In the genomic region with DNA sequence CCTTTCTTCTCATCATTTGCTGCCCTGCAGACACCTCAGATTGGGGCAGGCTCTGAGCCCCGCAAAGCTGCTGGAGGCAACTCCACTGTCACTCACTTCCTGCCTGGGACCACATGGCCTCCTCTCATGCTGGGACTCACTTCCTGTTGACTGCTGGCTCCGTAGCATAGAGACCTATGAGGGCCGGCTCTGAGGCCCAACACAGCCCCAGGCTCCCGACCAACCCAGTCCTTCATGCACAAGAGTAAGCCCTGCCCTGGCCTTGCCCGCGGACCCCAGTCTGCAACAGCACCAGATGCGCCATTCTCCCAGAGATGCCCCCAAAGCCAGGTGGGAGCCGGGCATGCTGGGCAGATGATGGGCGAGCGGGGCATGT, we compare ENCODE assay signal across 8 cellular contexts. TPM values are rescaled to one million over a fixed set of nuclear protein-coding genes. Genes with fewer than 3 reads are reported as not detected.
DNase-seq lines count a peak whose midpoint lies in the region; ATAC-seq and TF ChIP-seq lines count a peak whose summit lies in the region.

No MANE protein-coding gene starts in this region.

- CTCF ChIA-PET in activated CD8-positive, alpha-beta T cell treated with anti-CD3 and anti-CD28 coated beads for 36 hours (lab: Charles Lee), result interaction anchor here (1.0 to 3.5 kb wide), 5 partner anchors 9 to 91 kb away, joined by 3 to 26 read pairs (median 6); no protein-coding TSS in a partner anchor

- POLR2A ChIA-PET in activated CD8-positive, alpha-beta T cell treated with anti-CD3 and anti-CD28 coated beads for 36 hours (lab: Charles Lee), result interaction anchor here (0.6 to 3.2 kb wide), 11 partner anchors 9 to 84 kb away, joined by 3 to 27 read pairs (median 4); no protein-coding TSS in a partner anchor

- H3K36me3 Mint-ChIP-seq in activated CD8-positive, alpha-beta T cell treated with anti-CD3 and anti-CD28 coated beads for 36 hours (ENCODE audit: low read depth), result peaks cover 52% of the 10 kb centered on the region
- peaks cover 44% of the 10 kb centered on the region for H3K36me3 Mint-ChIP-seq in stimulated activated naive CD8-positive, alpha-beta T cell treated with anti-CD3 and anti-CD28 coated beads, Interleukin-15, Interleukin-2, amounts not matched to agents 100 ng/mL and 50 ng/mL, for 24 hours (ENCODE audit: low read depth)

- H3K27ac Mint-ChIP-seq in activated CD8-positive, alpha-beta T cell treated with anti-CD3 and anti-CD28 coated beads for 36 hours, result peak overlapping the region; percentile 98
- H3K27ac Mint-ChIP-seq in stimulated activated naive CD8-positive, alpha-beta T cell treated with anti-CD3 and anti-CD28 coated beads, Interleukin-15, Interleukin-2, amounts not matched to agents 100 ng/mL and 50 ng/mL, for 24 hours, result peak overlapping the region; percentile 94

- H3K27ac ChIP-seq in HL-60 (replicated peaks) (0 out of 2 replicates have a peak overlapping the region, but pooled peaks have one; percentile 14), right cardiac atrium (ENCODE audit: low read length) (no peak overlapping the region)

- H3K4me1 Mint-ChIP-seq in activated CD8-positive, alpha-beta T cell treated with anti-CD3 and anti-CD28 coated beads for 36 hours (ENCODE audit: low read depth), result peaks cover 54% of the 10 kb centered on the region
- H3K4me1 Mint-ChIP-seq in stimulated activated naive CD8-positive, alpha-beta T cell treated with anti-CD3 and anti-CD28 coated beads, Interleukin-15, Interleukin-2, amounts not matched to agents 100 ng/mL and 50 ng/mL, for 24 hours (ENCODE audit: low read depth), result peaks cover 49% of the 10 kb centered on the region

- no peaks in the 10 kb centered on the region for H3K9me3 Mint-ChIP-seq in activated CD8-positive, alpha-beta T cell treated with anti-CD3 and anti-CD28 coated beads for 36 hours
- no peaks in the 10 kb centered on the region for H3K9me3 Mint-ChIP-seq in stimulated activated naive CD8-positive, alpha-beta T cell treated with anti-CD3 and anti-CD28 coated beads, Interleukin-15, Interleukin-2, amounts not matched to agents 100 ng/mL and 50 ng/mL, for 24 hours

- H3K9me3 ChIP-seq in right cardiac atrium (ENCODE audit: control insufficient read depth, low read length), result no peaks in the 10 kb centered on the region

- ATAC-seq in activated CD8-positive, alpha-beta T cell treated with anti-CD3 and anti-CD28 coated beads for 36 hours, result peak; percentile 99
- peak; percentile 42 to 52 for ATAC-seq in right cardiac atrium
- ATAC-seq in HG02571 (IDR thresholded peaks at IDR 0.05; ENCODE audit: unreplicated experiment), result no peak

- H3K4me1 ChIP-seq in right cardiac atrium (ENCODE audit: control insufficient read depth, insufficient read depth, low read length), result peaks cover 3% of the 10 kb centered on the region

- H3K4me3 ChIP-seq in HL-60 (replicated peaks; ENCODE audit: insufficient read depth, low read length) (no peak overlapping the region), right cardiac atrium (ENCODE audit: low read length) (no peak overlapping the region)

- TF ChIP-seq CTCF in HL-60 (IDR thresholded peaks at IDR 0.05; ENCODE audit: insufficient read depth, low read length), result no peak
- no peak for TF ChIP-seq CTCF in activated CD8-positive, alpha-beta T cell treated with anti-CD3 and anti-CD28 coated beads for 36 hours (IDR thresholded peaks at IDR 0.05)

- H3K27me3 ChIP-seq in HL-60 (ENCODE audit: insufficient read depth, poor library complexity, severe bottlenecking), result no peaks in the 10 kb centered on the region
- no peaks in the 10 kb centered on the region for H3K27me3 ChIP-seq in right cardiac atrium (ENCODE audit: control insufficient read depth, insufficient read depth)

- intact Hi-C loops in activated CD8-positive, alpha-beta T cell treated with anti-CD3 and anti-CD28 coated beads for 36 hours (cut with micrococcal nuclease), result no loop called here
- intact Hi-C loops in right cardiac atrium (cut with DNase I), result no loop called here

- TF ChIP-seq POLR2A in GM19193 (IDR thresholded peaks at IDR 0.05; ENCODE audit: extremely low read depth, insufficient read depth, insufficient read length), result peak; percentile 51

- DNase-seq in HL-60 (ENCODE audit: low read depth in 1 of 2, low spot score in 1 of 2), result peak in 1 of 2 experiments; percentile 54
- peak; percentile 87 for DNase-seq in activated CD8-positive, alpha-beta T cell treated with anti-CD3 and anti-CD28 coated beads for 36 hours
- DNase-seq in right cardiac atrium, result peak in 1 of 3 donors; percentile 36
- no peak for DNase-seq in NCI-H1930 (lab: John Stamatoyannopoulos, UW)
- DNase-seq in SHP77 treated with DMSO at 0.1 percent for 48 hours (lab: John Stamatoyannopoulos, UW), result no peak

- 65% methylated on average over 10 of the region's 10 CpGs for WGBS in right cardiac atrium

- H3K4me3 Mint-ChIP-seq in activated CD8-positive, alpha-beta T cell treated with anti-CD3 and anti-CD28 coated beads for 36 hours, result peak overlapping the region; percentile 63
- peak overlapping the region; percentile 33 for H3K4me3 Mint-ChIP-seq in stimulated activated naive CD8-positive, alpha-beta T cell treated with anti-CD3 and anti-CD28 coated beads, Interleukin-15, Interleukin-2, amounts not matched to agents 100 ng/mL and 50 ng/mL, for 24 hours

- H3K27me3 Mint-ChIP-seq in activated CD8-positive, alpha-beta T cell treated with anti-CD3 and anti-CD28 coated beads for 36 hours, result no peaks in the 10 kb centered on the region
- H3K27me3 Mint-ChIP-seq in stimulated activated naive CD8-positive, alpha-beta T cell treated with anti-CD3 and anti-CD28 coated beads, Interleukin-15, Interleukin-2, amounts not matched to agents 100 ng/mL and 50 ng/mL, for 24 hours, result no peaks in the 10 kb centered on the region

RNA-seq across cellular contexts. Expression of a gene that starts 55.7 kb away (rescaled TPM):
- total RNA-seq in activated CD8-positive, alpha-beta T cell treated with anti-CD3 and anti-CD28 coated beads for 36 hours, result 10 to 100 TPM; 84.8 to 97.8 TPM
- 10 to 100 TPM; 20.0 to 22.9 (median 21.1) TPM for total RNA-seq in right cardiac atrium
- polyA plus RNA-seq in right cardiac atrium, result 9.9 TPM
